In the genomic region with DNA sequence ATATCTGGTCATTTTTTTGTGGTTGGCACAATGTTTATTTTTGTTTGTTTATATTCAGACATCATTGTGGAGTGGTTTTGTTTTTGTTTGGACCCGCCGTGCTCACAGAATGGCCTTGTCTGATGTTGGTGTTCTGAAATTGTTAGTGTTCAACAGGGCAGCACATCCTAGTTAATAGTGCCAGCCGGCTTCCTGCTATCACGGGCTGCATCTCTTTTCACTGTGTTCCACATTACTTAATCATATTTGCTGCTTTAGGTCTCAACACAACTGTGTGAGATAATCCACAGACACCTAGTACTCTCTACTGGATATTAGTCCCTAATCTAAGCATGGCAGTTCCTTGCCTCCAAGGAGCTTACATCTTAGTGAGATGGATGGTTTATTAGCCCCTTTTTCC, we compare ENCODE assay signal across 19 cellular contexts.
"Had no signal": no experiment of that assay in that cellular context is flagged by ENCODE, and none has a peak within 500 bp of the region (broad histone marks: within the 10 kb centered on the region; RNA-seq: fewer than 3 reads in every experiment).

No MANE protein-coding gene starts in this region.

- H3K4me3 Mint-ChIP-seq: endodermal cell; stimulated activated naive B cell treated with anti-CD40 and anti-IgM and Interleukin-4, amounts not matched to agents 10 μg/mL and 1 μg/mL and 100 μg/mL, for 72 hours; stimulated activated naive CD8-positive, alpha-beta T cell treated with anti-CD3 and anti-CD28 coated beads, Interleukin-15, amount 100 ng/mL, for 72 hours had no signal

- H3K9me3 Mint-ChIP-seq: endodermal cell; naive thymus-derived CD8-positive, alpha-beta T cell; stimulated activated naive B cell treated with anti-CD40 and anti-IgM and Interleukin-4, amounts not matched to agents 10 μg/mL and 1 μg/mL and 100 μg/mL, for 72 hours; stimulated activated naive CD8-positive, alpha-beta T cell treated with anti-CD3 and anti-CD28 coated beads, Interleukin-15, amount 100 ng/mL, for 72 hours had no signal

- DNase-seq: effector CD4-positive, alpha-beta T cell; endodermal cell; foreskin melanocyte; heart left ventricle; hypothalamus; islet precursor cell; mammary epithelial cell; naive thymus-derived CD8-positive, alpha-beta T cell; psoas muscle; stimulated activated CD4-positive, alpha-beta T cell treated with anti-CD3 and anti-CD28 coated beads, Interleukin-2, amount 100 ng/mL, for 24 hours; stimulated activated CD4-positive, alpha-beta T cell treated with anti-CD3 and anti-CD28 coated beads, Interleukin-4, amount 100 ng/mL, for 4 hours; stimulated activated naive B cell treated with anti-CD40 and anti-IgM and Interleukin-4, amounts not matched to agents 10 μg/mL and 1 μg/mL and 100 μg/mL, for 72 hours; stimulated activated naive CD8-positive, alpha-beta T cell treated with anti-CD3 and anti-CD28 coated beads, Interleukin-15, amount 100 ng/mL, for 72 hours; transverse colon had no signal

- H3K9me3 ChIP-seq: heart left ventricle, neutrophil, psoas muscle, thoracic aorta, transverse colon had no signal

- ATAC-seq: heart left ventricle; left lobe of liver; naive thymus-derived CD8-positive, alpha-beta T cell; psoas muscle; sciatic nerve; stimulated activated naive B cell treated with anti-CD40 and anti-IgM and Interleukin-4, amounts not matched to agents 10 μg/mL and 1 μg/mL and 100 μg/mL, for 72 hours; stimulated activated naive CD8-positive, alpha-beta T cell treated with anti-CD3 and anti-CD28 coated beads, Interleukin-15, amount 100 ng/mL, for 72 hours had no signal

- H3K27me3 ChIP-seq: heart left ventricle, neutrophil, transverse colon had no signal

- H3K27me3 Mint-ChIP-seq: stimulated activated naive CD8-positive, alpha-beta T cell treated with anti-CD3 and anti-CD28 coated beads, Interleukin-15, amount 100 ng/mL, for 72 hours had no signal

- H3K27ac ChIP-seq: coronary artery, heart left ventricle, neutrophil, psoas muscle, thoracic aorta, transverse colon had no signal

- H3K4me3 ChIP-seq: coronary artery, heart left ventricle, psoas muscle, thoracic aorta, transverse colon had no signal

- H3K36me3 ChIP-seq: neutrophil, thoracic aorta, transverse colon had no signal

- H3K27ac Mint-ChIP-seq: endodermal cell; stimulated activated naive B cell treated with anti-CD40 and anti-IgM and Interleukin-4, amounts not matched to agents 10 μg/mL and 1 μg/mL and 100 μg/mL, for 72 hours had no signal
